ENCODE assay signal across 14 cellular contexts in genomic region chr7:91344911-91345310, GRCh38.
DNase-seq lines count a peak whose midpoint lies in the region; ATAC-seq and TF ChIP-seq lines count a peak whose summit lies in the region.
"Had no signal": no experiment of that assay in that cellular context is flagged by ENCODE, and none has a peak within 500 bp of the region (broad histone marks: within the 10 kb centered on the region; RNA-seq: fewer than 3 reads in every experiment).

No MANE protein-coding gene starts in this region.

- TF ChIP-seq CTCF in ovary (IDR thresholded peaks at IDR 0.05) (no peak), upper lobe of right lung (IDR thresholded peaks at IDR 0.05) (no peak)

- DNase-seq in kidney tubule cell (ENCODE audit: low spot score) = peak; percentile 88
- DNase-seq in ovary = no peak
- no peak for DNase-seq in right cardiac atrium
- DNase-seq in effector memory CD8-positive, alpha-beta T cell = no peak
- DNase-seq in upper lobe of right lung = no peak
- DNase-seq: activated T-cell treated with anti-CD3 and anti-CD28 coated beads, Interleukin-2, amount 50 U/mL, for 1 hour; CD4-positive, alpha-beta T cell; NCI-H1694 had no signal

- no peak overlapping the region for H3K4me3 ChIP-seq in ovary
- H3K4me3 ChIP-seq in right cardiac atrium (ENCODE audit: low read length) = no peak overlapping the region
- no peak overlapping the region for H3K4me3 ChIP-seq in upper lobe of right lung
- H3K4me3 ChIP-seq: cardiac muscle cell had no signal

- ATAC-seq in GM18861 (IDR thresholded peaks at IDR 0.05; ENCODE audit: unreplicated experiment) = peak; percentile 44
- ATAC-seq in GM21737 (IDR thresholded peaks at IDR 0.05; ENCODE audit: unreplicated experiment) = peak; percentile 65
- ATAC-seq in HG03442 (IDR thresholded peaks at IDR 0.05; ENCODE audit: unreplicated experiment) = peak; percentile 77
- ATAC-seq in right cardiac atrium = no peak
- no peak for ATAC-seq in effector memory CD8-positive, alpha-beta T cell (replicated peaks)
- no peak for ATAC-seq in upper lobe of right lung
- ATAC-seq: left lobe of liver had no signal

- H3K9me3 ChIP-seq in ovary (no peaks in the 10 kb centered on the region), right cardiac atrium (ENCODE audit: control insufficient read depth, low read length) (no peaks in the 10 kb centered on the region), upper lobe of right lung (no peaks in the 10 kb centered on the region)

- no peak overlapping the region for H3K27ac ChIP-seq in ovary
- H3K27ac ChIP-seq in right cardiac atrium (ENCODE audit: low read length) = no peak overlapping the region
- no peak overlapping the region for H3K27ac ChIP-seq in upper lobe of right lung
- H3K27ac ChIP-seq: cardiac muscle cell, RWPE1 had no signal

- H3K27ac Mint-ChIP-seq in effector memory CD8-positive, alpha-beta T cell = no peak overlapping the region
- H3K27ac Mint-ChIP-seq: CD4-positive, alpha-beta T cell had no signal

- no peaks in the 10 kb centered on the region for H3K27me3 Mint-ChIP-seq in effector memory CD8-positive, alpha-beta T cell
- H3K27me3 Mint-ChIP-seq: CD4-positive, alpha-beta T cell had no signal

- no peaks in the 10 kb centered on the region for H3K27me3 ChIP-seq in ovary
- H3K27me3 ChIP-seq in right cardiac atrium (ENCODE audit: control insufficient read depth, insufficient read depth) = no peaks in the 10 kb centered on the region
- H3K27me3 ChIP-seq in upper lobe of right lung = no peaks in the 10 kb centered on the region
- H3K27me3 ChIP-seq: cardiac muscle cell had no signal

- WGBS in ovary, 3 donors = 93 to 96% (median 96%) methylated on average over 5 of the region's 5 CpGs
- WGBS in right cardiac atrium = 94% methylated on average over 5 of the region's 5 CpGs

- no peak for TF ChIP-seq POLR2A in ovary (IDR thresholded peaks at IDR 0.05)

- H3K4me3 Mint-ChIP-seq in effector memory CD8-positive, alpha-beta T cell = no peak overlapping the region
- H3K4me3 Mint-ChIP-seq: CD4-positive, alpha-beta T cell had no signal

- no peaks in the 10 kb centered on the region for H3K36me3 Mint-ChIP-seq in effector memory CD8-positive, alpha-beta T cell (ENCODE audit: insufficient read depth)

- H3K36me3 ChIP-seq in ovary (no peaks in the 10 kb centered on the region), upper lobe of right lung (no peaks in the 10 kb centered on the region)
- H3K36me3 ChIP-seq: cardiac muscle cell had no signal

- H3K4me1 ChIP-seq in ovary (ENCODE audit: insufficient read depth) (peaks cover 2% of the 10 kb centered on the region), right cardiac atrium (ENCODE audit: control insufficient read depth, insufficient read depth, low read length) (peaks cover 7% of the 10 kb centered on the region), upper lobe of right lung (peaks cover 18% of the 10 kb centered on the region)

- no peak for TF ChIP-seq EP300 in ovary (IDR thresholded peaks at IDR 0.05)

- peaks cover 4 to 9% of the 10 kb centered on the region in 2 donors for H3K9me3 Mint-ChIP-seq in effector memory CD8-positive, alpha-beta T cell
- H3K9me3 Mint-ChIP-seq: CD4-positive, alpha-beta T cell had no signal

- intact Hi-C loops in ovary (cut with DNase I) = no loop called here
- intact Hi-C loops in right cardiac atrium (cut with DNase I) = no loop called here
- intact Hi-C loops in upper lobe of right lung (cut with DNase I) = no loop called here

- no peaks in the 10 kb centered on the region for H3K4me1 Mint-ChIP-seq in effector memory CD8-positive, alpha-beta T cell (ENCODE audit: low read depth in 2 of 2)

Comparison
In these comparisons a context has a peak if more than half of its experiments do, and no peak if none do; other contexts are left out.
1. ATAC-seq: peak in GM18861 (single experiment), GM21737 (single experiment) and HG03442 (single experiment); none in right cardiac atrium (0 of 2), effector memory CD8-positive, alpha-beta T cell (single experiment) and upper lobe of right lung (single experiment).